In the genomic region with DNA sequence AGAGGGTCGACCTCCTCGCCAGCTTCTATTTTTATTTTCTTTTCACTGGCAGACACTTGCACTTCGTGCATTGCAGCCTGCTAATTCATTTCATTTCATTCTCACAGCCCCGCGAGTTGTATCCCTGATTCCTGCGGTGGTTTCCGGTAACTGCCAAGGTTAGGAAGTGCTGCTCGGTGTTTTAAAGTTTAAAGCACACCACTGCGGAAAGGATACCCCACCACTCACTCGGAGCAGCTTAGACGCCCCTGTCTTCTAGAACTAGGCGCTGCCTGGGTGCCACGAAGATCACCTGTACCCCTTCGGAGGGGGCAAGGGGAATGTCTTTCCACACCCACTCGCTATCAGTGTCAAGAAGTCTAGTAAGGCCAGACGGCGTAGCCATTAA, we compare ENCODE assay signal across 8 cellular contexts. TPM values are rescaled to one million over a fixed set of nuclear protein-coding genes. Genes with fewer than 3 reads are reported as not detected.
DNase-seq lines count a peak whose midpoint lies in the region; ATAC-seq and TF ChIP-seq lines count a peak whose summit lies in the region.

No MANE protein-coding gene starts in this region.

- H3K27me3 ChIP-seq in colonic mucosa (no peaks in the 10 kb centered on the region), thymus (ENCODE audit: control insufficient read depth, insufficient read depth) (no peaks in the 10 kb centered on the region)

- H3K36me3 Mint-ChIP-seq in T-helper 1 cell treated with Interleukin-12 subunit alpha and Interleukin-12 subunit beta and Interleukin-4 antibody, amounts not matched to agents 30 μg/mL and 1 μg/mL, for 36 hours (ENCODE audit: low read depth) = peaks cover 4% of the 10 kb centered on the region

- H3K36me3 ChIP-seq in colonic mucosa = peaks cover 7% of the 10 kb centered on the region
- H3K36me3 ChIP-seq in mesodermal cell (ENCODE audit: control insufficient read depth, insufficient read depth, low read length) = peaks cover 35% of the 10 kb centered on the region
- H3K36me3 ChIP-seq in thymus (ENCODE audit: control insufficient read depth, insufficient read depth) = no peaks in the 10 kb centered on the region

- no peaks in the 10 kb centered on the region for H3K9me3 Mint-ChIP-seq in T-helper 1 cell treated with Interleukin-12 subunit alpha and Interleukin-12 subunit beta and Interleukin-4 antibody, amounts not matched to agents 30 μg/mL and 1 μg/mL, for 36 hours

- 1 to 4% methylated on average over 10 to 15 of the region's 17 CpGs for WGBS in mesodermal cell (ENCODE audit: insufficient coverage in 2 of 2), 2 experiments
- WGBS in thymus = under 1% methylated on average over 17 of the region's 17 CpGs

- H3K4me1 ChIP-seq in colonic mucosa (peaks cover 7% of the 10 kb centered on the region), mesodermal cell (ENCODE audit: control insufficient read depth, insufficient read depth, low read length, poor library complexity, severe bottlenecking) (peaks cover 2% of the 10 kb centered on the region), thymus (ENCODE audit: control insufficient read depth, insufficient read depth, low read length) (peaks cover 7% of the 10 kb centered on the region)

- peaks cover 22% of the 10 kb centered on the region for H3K4me1 Mint-ChIP-seq in T-helper 1 cell treated with Interleukin-12 subunit alpha and Interleukin-12 subunit beta and Interleukin-4 antibody, amounts not matched to agents 30 μg/mL and 1 μg/mL, for 36 hours (ENCODE audit: low read depth)

- peak; percentile 5 for ATAC-seq in HG03095 (IDR thresholded peaks at IDR 0.05; ENCODE audit: unreplicated experiment)
- ATAC-seq in HG03520 (IDR thresholded peaks at IDR 0.05; ENCODE audit: unreplicated experiment) = no peak

- peak overlapping the region; percentile 85 to 94 for H3K9ac ChIP-seq in colonic mucosa (ENCODE audit: low read depth in 2 of 2, low read length in 2 of 2)

- peak; percentile 4 for DNase-seq in NCI-H146 (lab: John Stamatoyannopoulos, UW)
- no peak for DNase-seq in NCI-H146 treated with DMSO at 0.1 percent for 48 hours (lab: John Stamatoyannopoulos, UW; ENCODE audit: unreplicated experiment)
- peak; percentile 36 for DNase-seq in colonic mucosa

- H3K9me3 ChIP-seq in colonic mucosa (no peaks in the 10 kb centered on the region), mesodermal cell (ENCODE audit: control insufficient read depth, low read length) (no peaks in the 10 kb centered on the region), thymus (ENCODE audit: control insufficient read depth) (no peaks in the 10 kb centered on the region)

- H3K27ac ChIP-seq in colonic mucosa (peak overlapping the region; percentile 81), mesodermal cell (ENCODE audit: low read depth, low read length, severe bottlenecking) (no peak overlapping the region), thymus (ENCODE audit: low read depth) (peak overlapping the region; percentile 84)

- peak overlapping the region; percentile 95 for H3K4me3 Mint-ChIP-seq in T-helper 1 cell treated with Interleukin-12 subunit alpha and Interleukin-12 subunit beta and Interleukin-4 antibody, amounts not matched to agents 30 μg/mL and 1 μg/mL, for 36 hours

- peak overlapping the region; percentile 82 for H3K27ac Mint-ChIP-seq in T-helper 1 cell treated with Interleukin-12 subunit alpha and Interleukin-12 subunit beta and Interleukin-4 antibody, amounts not matched to agents 30 μg/mL and 1 μg/mL, for 36 hours

- no peak for TF ChIP-seq CTCF in colonic mucosa (IDR thresholded peaks at IDR 0.05)

- H3K27me3 Mint-ChIP-seq in T-helper 1 cell treated with Interleukin-12 subunit alpha and Interleukin-12 subunit beta and Interleukin-4 antibody, amounts not matched to agents 30 μg/mL and 1 μg/mL, for 36 hours (ENCODE audit: low read depth) = peaks cover 7% of the 10 kb centered on the region

- intact Hi-C loops in colonic mucosa (cut with DNase I) = loop anchor here (2.0 to 10.0 kb wide), 4 partner anchors 37 to 337 kb away; a partner anchor contains a TSS

- H3K4me3 ChIP-seq in colonic mucosa (peak overlapping the region; percentile 92), mesodermal cell (ENCODE audit: extremely low read depth, insufficient read depth, low read length, poor library complexity, severe bottlenecking) (peak overlapping the region; percentile 96), thymus (ENCODE audit: low read length) (peak overlapping the region; percentile 79)

RNA-seq across cellular contexts. Expression of a gene that starts 0.5 kb away (rescaled TPM):
- 10 to 100 TPM; 13.4 to 22.4 TPM for total RNA-seq in colonic mucosa
- 23.9 TPM for polyA plus RNA-seq in mesodermal cell (2013, experiment 1 of 2)
- 22.1 TPM for polyA plus RNA-seq in mesodermal cell (2013, experiment 2 of 2)
- polyA plus RNA-seq in thymus = 18.5 TPM

RNA-seq across cellular contexts. Expression of a gene that starts 40.2 kb away (rescaled TPM):
- total RNA-seq in colonic mucosa = 10 to 100 TPM; 18.1 to 26.9 TPM
- polyA plus RNA-seq in mesodermal cell (2013, experiment 1 of 2) = 15.8 TPM
- 13.5 TPM for polyA plus RNA-seq in mesodermal cell (2013, experiment 2 of 2)
- 20.0 TPM for polyA plus RNA-seq in thymus
